11 cellular contexts compared by ENCODE assay signal in the genomic region with DNA sequence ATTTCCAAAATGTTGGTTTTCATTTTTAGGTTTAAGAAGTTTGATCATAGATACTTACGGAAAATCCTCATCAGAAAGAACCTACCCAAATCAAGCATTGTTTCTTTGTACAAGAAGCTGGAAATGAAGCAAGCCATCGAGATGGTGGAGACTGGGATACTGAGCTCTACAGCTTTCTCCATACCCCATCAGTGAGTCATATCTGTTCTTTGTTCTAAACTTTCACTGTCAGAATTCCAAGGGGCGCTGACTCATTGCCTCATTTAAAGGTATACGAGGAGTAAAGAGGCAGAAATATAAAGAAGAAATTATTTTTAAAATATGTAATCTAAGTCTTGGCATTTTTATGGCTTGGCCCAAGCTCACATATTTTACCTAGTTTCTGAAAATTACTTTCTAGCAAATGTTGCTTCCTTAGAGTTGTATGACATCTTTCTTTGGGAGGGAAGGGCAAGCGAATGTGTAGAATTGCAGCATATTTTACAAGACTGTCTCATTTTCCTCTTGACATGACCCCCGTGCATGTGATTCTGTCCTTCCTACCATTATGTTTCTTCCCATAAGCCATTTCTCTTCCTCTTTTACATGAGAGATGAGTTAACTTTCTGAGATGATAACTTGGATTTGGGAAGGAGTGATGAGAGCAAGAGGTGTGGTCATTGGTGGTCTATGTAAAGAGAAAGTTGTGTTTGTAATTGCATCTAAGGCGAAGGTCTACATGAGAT. TPM values are rescaled to one million over a fixed set of nuclear protein-coding genes. Genes with fewer than 3 reads are reported as not detected.
A peak's percentile ranks its signal among the peaks of the same experiment; 100 is the strongest.
DNase-seq lines count a peak whose midpoint lies in the region; ATAC-seq, FAIRE-seq and TF ChIP-seq lines count a peak whose summit lies in the region.
"Had no signal": no experiment of that assay in that cellular context is flagged by ENCODE, and none has a peak within 500 bp of the region (broad histone marks: within the 10 kb centered on the region; RNA-seq: fewer than 3 reads in every experiment).

No MANE protein-coding gene starts in this region.

- H3K27me3 Mint-ChIP-seq in astrocyte (ENCODE audit: low read depth, unreplicated experiment): peaks cover 5% of the 10 kb centered on the region
- peaks cover 31% of the 10 kb centered on the region for H3K27me3 Mint-ChIP-seq in activated CD8-positive, alpha-beta memory T cell treated with anti-CD3 and anti-CD28 coated beads, Interleukin-2, amount 10 ng/mL, durations not matched to agents 7 days and 5 days

- H4K20me1 ChIP-seq in astrocyte (ENCODE audit: insufficient read depth, low read length): no peaks in the 10 kb centered on the region
- H4K20me1 ChIP-seq: BLaER1 treated with 17β-estradiol and CSF1 and Interleukin-3, amounts not matched to agents 10 nM and 100 nM had no signal

- H3K4me3 ChIP-seq in astrocyte (ENCODE audit: insufficient read depth, low read depth, low read length) (peak overlapping the region; percentile 22), thyroid gland (replicated peaks in 1 of 3) (no peak overlapping the region)
- H3K4me3 ChIP-seq: BLaER1 treated with 17β-estradiol and CSF1 and Interleukin-3, amounts not matched to agents 10 nM and 100 nM had no signal

- no peak for ATAC-seq in GM21423 (IDR thresholded peaks at IDR 0.05; ENCODE audit: unreplicated experiment)
- no peak for ATAC-seq in activated CD8-positive, alpha-beta memory T cell treated with anti-CD3 and anti-CD28 coated beads, Interleukin-2, amount 10 ng/mL, durations not matched to agents 7 days and 5 days

- H3K36me3 ChIP-seq in astrocyte (ENCODE audit: insufficient read depth, low read length) (no peaks in the 10 kb centered on the region), thyroid gland (no peaks in the 10 kb centered on the region)
- H3K36me3 ChIP-seq: BLaER1 treated with 17β-estradiol and CSF1 and Interleukin-3, amounts not matched to agents 10 nM and 100 nM had no signal

- CTCF ChIA-PET in activated CD8-positive, alpha-beta memory T cell treated with anti-CD3 and anti-CD28 coated beads, Interleukin-2, amount 10 ng/mL, durations not matched to agents 7 days and 5 days (lab: Charles Lee): interaction anchor here (1.4 kb wide), 1 partner anchor 11 kb away, joined by 3 read pairs; no protein-coding TSS in a partner anchor

- intact Hi-C loops in thyroid gland (cut with DNase I): no loop called here

- peak overlapping the region; percentile 74 for H3K4me2 ChIP-seq in astrocyte (ENCODE audit: low read length)
- H3K4me2 ChIP-seq: BLaER1 treated with 17β-estradiol and CSF1 and Interleukin-3, amounts not matched to agents 10 nM and 100 nM had no signal

- peaks cover 3% of the 10 kb centered on the region for H3K9me3 Mint-ChIP-seq in astrocyte (ENCODE audit: unreplicated experiment)
- no peaks in the 10 kb centered on the region for H3K9me3 Mint-ChIP-seq in activated CD8-positive, alpha-beta memory T cell treated with anti-CD3 and anti-CD28 coated beads, Interleukin-2, amount 10 ng/mL, durations not matched to agents 7 days and 5 days (ENCODE audit: low read depth)

- H2AFZ ChIP-seq in astrocyte (ENCODE audit: low read depth, low read length): peak overlapping the region; percentile 53

- H3K36me3 Mint-ChIP-seq in astrocyte (ENCODE audit: low read depth, unreplicated experiment): no peaks in the 10 kb centered on the region
- no peaks in the 10 kb centered on the region for H3K36me3 Mint-ChIP-seq in activated CD8-positive, alpha-beta memory T cell treated with anti-CD3 and anti-CD28 coated beads, Interleukin-2, amount 10 ng/mL, durations not matched to agents 7 days and 5 days

- H3K4me3 Mint-ChIP-seq in astrocyte (ENCODE audit: unreplicated experiment): peak overlapping the region; percentile 65
- no peak overlapping the region for H3K4me3 Mint-ChIP-seq in activated CD8-positive, alpha-beta memory T cell treated with anti-CD3 and anti-CD28 coated beads, Interleukin-2, amount 10 ng/mL, durations not matched to agents 7 days and 5 days
- H3K4me3 Mint-ChIP-seq: naive B cell had no signal

- H3K27ac ChIP-seq in astrocyte (ENCODE audit: low read depth, low read length) (peak overlapping the region; percentile 50), thyroid gland (no peak overlapping the region)
- H3K27ac ChIP-seq: BLaER1 treated with 17β-estradiol and CSF1 and Interleukin-3, amounts not matched to agents 10 nM and 100 nM had no signal

- peaks cover 27% of the 10 kb centered on the region for H3K4me1 Mint-ChIP-seq in astrocyte (ENCODE audit: low read depth, unreplicated experiment)
- peaks cover 2% of the 10 kb centered on the region for H3K4me1 Mint-ChIP-seq in activated CD8-positive, alpha-beta memory T cell treated with anti-CD3 and anti-CD28 coated beads, Interleukin-2, amount 10 ng/mL, durations not matched to agents 7 days and 5 days

- H3K9me3 ChIP-seq in astrocyte (ENCODE audit: insufficient read depth, low read depth, low read length): no peaks in the 10 kb centered on the region
- no peaks in the 10 kb centered on the region for H3K9me3 ChIP-seq in thyroid gland

- H3K9ac ChIP-seq in astrocyte (ENCODE audit: low read length): peak overlapping the region; percentile 47
- H3K9ac ChIP-seq: BLaER1 treated with 17β-estradiol and CSF1 and Interleukin-3, amounts not matched to agents 10 nM and 100 nM had no signal

- peaks cover 17% of the 10 kb centered on the region for H3K4me1 ChIP-seq in astrocyte (ENCODE audit: insufficient read depth, low read length)
- no peaks in the 10 kb centered on the region for H3K4me1 ChIP-seq in thyroid gland

- DNase-seq in A172 (ENCODE audit: low spot score) (peak; percentile 94), HS-27A (ENCODE audit: low read depth) (peak; percentile 80), astrocyte (ENCODE audit: low read depth) (peak; percentile 91), inferior parietal cortex (ENCODE audit: extremely low spot score) (peak; percentile 14), thyroid gland (no peak), midbrain (lab: John Stamatoyannopoulos, UW) (no peak)
- no peak for DNase-seq in activated CD8-positive, alpha-beta memory T cell treated with anti-CD3 and anti-CD28 coated beads, Interleukin-2, amount 10 ng/mL, durations not matched to agents 7 days and 5 days
- DNase-seq: effector CD8-positive, alpha-beta T cell; naive B cell had no signal

- no peak for TF ChIP-seq POLR2A in thyroid gland (IDR thresholded peaks at IDR 0.05)

- H3K27me3 ChIP-seq in astrocyte (ENCODE audit: insufficient read depth, low read length) (no peaks in the 10 kb centered on the region), thyroid gland (no peaks in the 10 kb centered on the region)
- H3K27me3 ChIP-seq: BLaER1 treated with 17β-estradiol and CSF1 and Interleukin-3, amounts not matched to agents 10 nM and 100 nM had no signal

- H3K79me2 ChIP-seq in astrocyte (ENCODE audit: insufficient read depth, low read length): no peaks in the 10 kb centered on the region

- peak; percentile 89 for FAIRE-seq in astrocyte (lab: Jason Lieb, UNC)

- peak overlapping the region; percentile 22 for H3K27ac Mint-ChIP-seq in astrocyte (ENCODE audit: unreplicated experiment)
- H3K27ac Mint-ChIP-seq in activated CD8-positive, alpha-beta memory T cell treated with anti-CD3 and anti-CD28 coated beads, Interleukin-2, amount 10 ng/mL, durations not matched to agents 7 days and 5 days: no peak overlapping the region
- H3K27ac Mint-ChIP-seq: naive B cell had no signal

- TF ChIP-seq CTCF in astrocyte (IDR thresholded peaks at IDR 0.05; ENCODE audit: insufficient read depth, low read depth, low read length) (no peak), thyroid gland (IDR thresholded peaks at IDR 0.05) (no peak)

- 82 to 88% methylated on average over 7 of the region's 7 CpGs for WGBS in thyroid gland, 2 donors

RNA-seq across cellular contexts. Expression of a gene that starts 41.2 kb away (rescaled TPM):
- 0.31 and 0.84 TPM in 2 replicates for total RNA-seq in A172 (2014; rRNA removed; shearing (Covaris generic))
- total RNA-seq in astrocyte (0.07 and 0.09 TPM in 2 replicates), thyroid gland (not detected)
- total RNA-seq in activated CD8-positive, alpha-beta memory T cell treated with anti-CD3 and anti-CD28 coated beads, Interleukin-2, amount 10 ng/mL, durations not matched to agents 7 days and 5 days: under 1 TPM; 0.05 to 0.18 TPM

Comparison
In these comparisons a context has a peak if more than half of its experiments do, and no peak if none do; other contexts are left out.
1. DNase-seq: peak in A172 (single experiment), HS-27A (single experiment), astrocyte (single experiment) and inferior parietal cortex (single experiment); none in thyroid gland (0 of 2), midbrain (single experiment) and activated CD8-positive, alpha-beta memory T cell treated with anti-CD3 and anti-CD28 coated beads, Interleukin-2, amount 10 ng/mL, durations not matched to agents 7 days and 5 days (single experiment).